ENCODE assay signal across 1 cellular context in genomic region chr14:94400454-94400853, GRCh38.
TF ChIP-seq lines count a peak whose summit lies in the region.

No MANE protein-coding gene starts in this region.

TF ChIP-seq in HepG2, 621 proteins besides CTCF, POLR2A, EP300 and RAD21 (continued from another document and continues in another):
- TF ChIP-seq, protein P1, sequence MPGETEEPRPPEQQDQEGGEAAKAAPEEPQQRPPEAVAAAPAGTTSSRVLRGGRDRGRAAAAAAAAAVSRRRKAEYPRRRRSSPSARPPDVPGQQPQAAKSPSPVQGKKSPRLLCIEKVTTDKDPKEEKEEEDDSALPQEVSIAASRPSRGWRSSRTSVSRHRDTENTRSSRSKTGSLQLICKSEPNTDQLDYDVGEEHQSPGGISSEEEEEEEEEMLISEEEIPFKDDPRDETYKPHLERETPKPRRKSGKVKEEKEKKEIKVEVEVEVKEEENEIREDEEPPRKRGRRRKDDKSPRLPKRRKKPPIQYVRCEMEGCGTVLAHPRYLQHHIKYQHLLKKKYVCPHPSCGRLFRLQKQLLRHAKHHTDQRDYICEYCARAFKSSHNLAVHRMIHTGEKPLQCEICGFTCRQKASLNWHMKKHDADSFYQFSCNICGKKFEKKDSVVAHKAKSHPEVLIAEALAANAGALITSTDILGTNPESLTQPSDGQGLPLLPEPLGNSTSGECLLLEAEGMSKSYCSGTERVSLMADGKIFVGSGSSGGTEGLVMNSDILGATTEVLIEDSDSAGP (CRISPR knock-in tag; IDR thresholded peaks at IDR 0.05; ENCODE audit: borderline replicate concordance), result no peak
- TF ChIP-seq SIN3A (IDR thresholded peaks at IDR 0.05; ENCODE audit: borderline replicate concordance, low read depth, low read length) (no peak), ZFP41 (CRISPR knock-in tag; IDR thresholded peaks at IDR 0.05; ENCODE audit: borderline replicate concordance) (no peak), BHLHE40 (IDR thresholded peaks at IDR 0.05; ENCODE audit: low read length) (no peak), ZMYM3 (CRISPR knock-in tag; IDR thresholded peaks at IDR 0.05) (peak; percentile 58; the same call in 1 of the 2 replicates), CERS6 (CRISPR knock-in tag; IDR thresholded peaks at IDR 0.05) (no peak), STAG1 (CRISPR knock-in tag; IDR thresholded peaks at IDR 0.05) (no peak), NRL (CRISPR knock-in tag; IDR thresholded peaks at IDR 0.05; ENCODE audit: borderline replicate concordance) (no peak), ZNF251 (CRISPR knock-in tag; IDR thresholded peaks at IDR 0.05) (no peak), JDP2 (CRISPR knock-in tag; IDR thresholded peaks at IDR 0.05; ENCODE audit: borderline replicate concordance) (no peak), NCOA1 (CRISPR knock-in tag; IDR thresholded peaks at IDR 0.05) (no peak), DZIP1 (CRISPR knock-in tag; IDR thresholded peaks at IDR 0.05) (no peak), ZBTB34 (CRISPR knock-in tag; IDR thresholded peaks at IDR 0.05) (0 out of 2 replicates have a peak, but pooled peaks have one; percentile 13), ZNF724P (CRISPR knock-in tag; IDR thresholded peaks at IDR 0.05; ENCODE audit: borderline replicate concordance) (no peak), MEIS1 (CRISPR knock-in tag; IDR thresholded peaks at IDR 0.05; ENCODE audit: borderline replicate concordance) (no peak), TSC22D2 (CRISPR knock-in tag; IDR thresholded peaks at IDR 0.05; ENCODE audit: borderline replicate concordance) (0 out of 2 replicates have a peak, but pooled peaks have one; percentile 16), JUNB (CRISPR knock-in tag; IDR thresholded peaks at IDR 0.05; ENCODE audit: borderline replicate concordance) (no peak), U2AF1 (optimal IDR thresholded peaks at IDR 0.05; ENCODE audit: low read depth, low read length) (no peak), LCORL (IDR thresholded peaks at IDR 0.05) (no peak), LCORL (CRISPR knock-in tag; IDR thresholded peaks at IDR 0.05) (no peak), SMAD3 (CRISPR knock-in tag; IDR thresholded peaks at IDR 0.05) (no peak), ZNF550 (CRISPR knock-in tag; IDR thresholded peaks at IDR 0.05; ENCODE audit: borderline replicate concordance) (no peak), RFX5 (IDR thresholded peaks at IDR 0.05; ENCODE audit: low read depth, low read length) (no peak), SCMH1 (CRISPR knock-in tag; IDR thresholded peaks at IDR 0.05; ENCODE audit: borderline replicate concordance) (no peak), ZMYM2 (CRISPR knock-in tag; IDR thresholded peaks at IDR 0.05) (no peak), ZNF138 (CRISPR knock-in tag; IDR thresholded peaks at IDR 0.05; ENCODE audit: low read depth) (no peak), ZNF235 (CRISPR knock-in tag; IDR thresholded peaks at IDR 0.05; ENCODE audit: borderline replicate concordance) (no peak), PAXIP1 (CRISPR knock-in tag; conservative IDR thresholded peaks at IDR 0.05) (peak; percentile 90), ZFP36L2 (CRISPR knock-in tag; IDR thresholded peaks at IDR 0.05) (no peak), MIER2 (CRISPR knock-in tag; IDR thresholded peaks at IDR 0.05) (no peak; the same call in 1 of the 2 replicates), TAF15 (IDR thresholded peaks at IDR 0.05; ENCODE audit: low read depth, low read length, poor library complexity, severe bottlenecking) (no peak), NFAT5 (CRISPR knock-in tag; IDR thresholded peaks at IDR 0.05) (no peak), ARNT (IDR thresholded peaks at IDR 0.05) (no peak), TCF7L2 (IDR thresholded peaks at IDR 0.05; ENCODE audit: low read depth, low read length) (no peak), ELF1 (CRISPR knock-in tag; IDR thresholded peaks at IDR 0.05) (no peak)
- TF ChIP-seq, protein P2, sequence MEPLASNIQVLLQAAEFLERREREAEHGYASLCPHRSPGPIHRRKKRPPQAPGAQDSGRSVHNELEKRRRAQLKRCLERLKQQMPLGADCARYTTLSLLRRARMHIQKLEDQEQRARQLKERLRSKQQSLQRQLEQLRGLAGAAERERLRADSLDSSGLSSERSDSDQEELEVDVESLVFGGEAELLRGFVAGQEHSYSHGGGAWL (CRISPR knock-in tag; IDR thresholded peaks at IDR 0.05), result no peak
- TF ChIP-seq, protein P3, sequence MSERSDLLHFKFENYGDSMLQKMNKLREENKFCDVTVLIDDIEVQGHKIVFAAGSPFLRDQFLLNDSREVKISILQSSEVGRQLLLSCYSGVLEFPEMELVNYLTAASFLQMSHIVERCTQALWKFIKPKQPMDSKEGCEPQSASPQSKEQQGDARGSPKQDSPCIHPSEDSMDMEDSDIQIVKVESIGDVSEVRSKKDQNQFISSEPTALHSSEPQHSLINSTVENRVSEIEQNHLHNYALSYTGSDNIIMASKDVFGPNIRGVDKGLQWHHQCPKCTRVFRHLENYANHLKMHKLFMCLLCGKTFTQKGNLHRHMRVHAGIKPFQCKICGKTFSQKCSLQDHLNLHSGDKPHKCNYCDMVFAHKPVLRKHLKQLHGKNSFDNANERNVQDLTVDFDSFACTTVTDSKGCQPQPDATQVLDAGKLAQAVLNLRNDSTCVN (CRISPR knock-in tag; IDR thresholded peaks at IDR 0.05; ENCODE audit: borderline replicate concordance), result no peak
- TF ChIP-seq, protein P4, sequence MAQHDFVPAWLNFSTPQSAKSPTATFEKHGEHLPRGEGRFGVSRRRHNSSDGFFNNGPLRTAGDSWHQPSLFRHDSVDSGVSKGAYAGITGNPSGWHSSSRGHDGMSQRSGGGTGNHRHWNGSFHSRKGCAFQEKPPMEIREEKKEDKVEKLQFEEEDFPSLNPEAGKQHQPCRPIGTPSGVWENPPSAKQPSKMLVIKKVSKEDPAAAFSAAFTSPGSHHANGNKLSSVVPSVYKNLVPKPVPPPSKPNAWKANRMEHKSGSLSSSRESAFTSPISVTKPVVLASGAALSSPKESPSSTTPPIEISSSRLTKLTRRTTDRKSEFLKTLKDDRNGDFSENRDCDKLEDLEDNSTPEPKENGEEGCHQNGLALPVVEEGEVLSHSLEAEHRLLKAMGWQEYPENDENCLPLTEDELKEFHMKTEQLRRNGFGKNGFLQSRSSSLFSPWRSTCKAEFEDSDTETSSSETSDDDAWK (CRISPR knock-in tag; IDR thresholded peaks at IDR 0.05), result no peak
- TF ChIP-seq, protein P5, sequence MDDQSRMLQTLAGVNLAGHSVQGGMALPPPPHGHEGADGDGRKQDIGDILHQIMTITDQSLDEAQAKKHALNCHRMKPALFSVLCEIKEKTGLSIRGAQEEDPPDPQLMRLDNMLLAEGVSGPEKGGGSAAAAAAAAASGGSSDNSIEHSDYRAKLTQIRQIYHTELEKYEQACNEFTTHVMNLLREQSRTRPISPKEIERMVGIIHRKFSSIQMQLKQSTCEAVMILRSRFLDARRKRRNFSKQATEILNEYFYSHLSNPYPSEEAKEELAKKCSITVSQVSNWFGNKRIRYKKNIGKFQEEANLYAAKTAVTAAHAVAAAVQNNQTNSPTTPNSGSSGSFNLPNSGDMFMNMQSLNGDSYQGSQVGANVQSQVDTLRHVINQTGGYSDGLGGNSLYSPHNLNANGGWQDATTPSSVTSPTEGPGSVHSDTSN (CRISPR knock-in tag; IDR thresholded peaks at IDR 0.05; ENCODE audit: borderline replicate concordance), result no peak
